In the genomic region with DNA sequence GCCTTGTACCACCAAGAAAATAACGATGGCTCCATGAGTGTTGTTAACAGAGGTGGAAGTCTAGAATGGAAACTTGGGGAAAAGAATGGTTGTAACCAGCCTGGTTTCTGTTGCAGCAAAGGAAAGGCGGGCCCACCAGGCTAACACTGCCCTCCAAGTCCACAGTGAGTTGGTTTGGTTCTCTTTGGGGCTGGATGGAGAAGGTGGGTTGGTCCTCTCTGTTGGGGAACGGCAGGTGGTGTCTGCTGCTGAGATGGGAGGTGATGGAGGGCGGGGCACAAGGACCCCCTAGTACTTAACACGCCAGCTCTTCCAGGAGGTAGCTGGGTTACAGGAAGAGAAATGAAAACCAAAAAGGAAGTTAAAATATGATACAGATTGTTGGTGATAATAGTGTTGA, we compare ENCODE assay signal across 1 cellular context.
TF ChIP-seq lines count a peak whose summit lies in the region.

No MANE protein-coding gene starts in this region.

TF ChIP-seq in GM23338, 12 proteins besides CTCF, POLR2A, EP300 and RAD21 (continued from another document):
- TF ChIP-seq, protein P1, sequence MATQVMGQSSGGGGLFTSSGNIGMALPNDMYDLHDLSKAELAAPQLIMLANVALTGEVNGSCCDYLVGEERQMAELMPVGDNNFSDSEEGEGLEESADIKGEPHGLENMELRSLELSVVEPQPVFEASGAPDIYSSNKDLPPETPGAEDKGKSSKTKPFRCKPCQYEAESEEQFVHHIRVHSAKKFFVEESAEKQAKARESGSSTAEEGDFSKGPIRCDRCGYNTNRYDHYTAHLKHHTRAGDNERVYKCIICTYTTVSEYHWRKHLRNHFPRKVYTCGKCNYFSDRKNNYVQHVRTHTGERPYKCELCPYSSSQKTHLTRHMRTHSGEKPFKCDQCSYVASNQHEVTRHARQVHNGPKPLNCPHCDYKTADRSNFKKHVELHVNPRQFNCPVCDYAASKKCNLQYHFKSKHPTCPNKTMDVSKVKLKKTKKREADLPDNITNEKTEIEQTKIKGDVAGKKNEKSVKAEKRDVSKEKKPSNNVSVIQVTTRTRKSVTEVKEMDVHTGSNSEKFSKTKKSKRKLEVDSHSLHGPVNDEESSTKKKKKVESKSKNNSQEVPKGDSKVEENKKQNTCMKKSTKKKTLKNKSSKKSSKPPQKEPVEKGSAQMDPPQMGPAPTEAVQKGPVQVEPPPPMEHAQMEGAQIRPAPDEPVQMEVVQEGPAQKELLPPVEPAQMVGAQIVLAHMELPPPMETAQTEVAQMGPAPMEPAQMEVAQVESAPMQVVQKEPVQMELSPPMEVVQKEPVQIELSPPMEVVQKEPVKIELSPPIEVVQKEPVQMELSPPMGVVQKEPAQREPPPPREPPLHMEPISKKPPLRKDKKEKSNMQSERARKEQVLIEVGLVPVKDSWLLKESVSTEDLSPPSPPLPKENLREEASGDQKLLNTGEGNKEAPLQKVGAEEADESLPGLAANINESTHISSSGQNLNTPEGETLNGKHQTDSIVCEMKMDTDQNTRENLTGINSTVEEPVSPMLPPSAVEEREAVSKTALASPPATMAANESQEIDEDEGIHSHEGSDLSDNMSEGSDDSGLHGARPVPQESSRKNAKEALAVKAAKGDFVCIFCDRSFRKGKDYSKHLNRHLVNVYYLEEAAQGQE (IDR thresholded peaks at IDR 0.05; ENCODE audit: unreplicated experiment): no peak
- TF ChIP-seq EZH2phosphoT487 (IDR thresholded peaks at IDR 0.05; ENCODE audit: unreplicated experiment) (no peak), NANOG (IDR thresholded peaks at IDR 0.05; ENCODE audit: borderline replicate concordance) (no peak), POLR2AphosphoS5 (IDR thresholded peaks at IDR 0.05; ENCODE audit: low read depth) (no peak), EZH2 (IDR thresholded peaks at IDR 0.05; ENCODE audit: low read depth, unreplicated experiment) (no peak), STAT1 (IDR thresholded peaks at IDR 0.05; ENCODE audit: unreplicated experiment) (no peak), ZNF114 (CRISPR knock-in tag; IDR thresholded peaks at IDR 0.05) (no peak), CREB1 (CRISPR knock-in tag; IDR thresholded peaks at IDR 0.05; ENCODE audit: low read depth) (no peak)
- TF ChIP-seq, protein P2, sequence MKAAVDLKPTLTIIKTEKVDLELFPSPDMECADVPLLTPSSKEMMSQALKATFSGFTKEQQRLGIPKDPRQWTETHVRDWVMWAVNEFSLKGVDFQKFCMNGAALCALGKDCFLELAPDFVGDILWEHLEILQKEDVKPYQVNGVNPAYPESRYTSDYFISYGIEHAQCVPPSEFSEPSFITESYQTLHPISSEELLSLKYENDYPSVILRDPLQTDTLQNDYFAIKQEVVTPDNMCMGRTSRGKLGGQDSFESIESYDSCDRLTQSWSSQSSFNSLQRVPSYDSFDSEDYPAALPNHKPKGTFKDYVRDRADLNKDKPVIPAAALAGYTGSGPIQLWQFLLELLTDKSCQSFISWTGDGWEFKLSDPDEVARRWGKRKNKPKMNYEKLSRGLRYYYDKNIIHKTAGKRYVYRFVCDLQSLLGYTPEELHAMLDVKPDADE (IDR thresholded peaks at IDR 0.05): no peak
- TF ChIP-seq, protein P3, sequence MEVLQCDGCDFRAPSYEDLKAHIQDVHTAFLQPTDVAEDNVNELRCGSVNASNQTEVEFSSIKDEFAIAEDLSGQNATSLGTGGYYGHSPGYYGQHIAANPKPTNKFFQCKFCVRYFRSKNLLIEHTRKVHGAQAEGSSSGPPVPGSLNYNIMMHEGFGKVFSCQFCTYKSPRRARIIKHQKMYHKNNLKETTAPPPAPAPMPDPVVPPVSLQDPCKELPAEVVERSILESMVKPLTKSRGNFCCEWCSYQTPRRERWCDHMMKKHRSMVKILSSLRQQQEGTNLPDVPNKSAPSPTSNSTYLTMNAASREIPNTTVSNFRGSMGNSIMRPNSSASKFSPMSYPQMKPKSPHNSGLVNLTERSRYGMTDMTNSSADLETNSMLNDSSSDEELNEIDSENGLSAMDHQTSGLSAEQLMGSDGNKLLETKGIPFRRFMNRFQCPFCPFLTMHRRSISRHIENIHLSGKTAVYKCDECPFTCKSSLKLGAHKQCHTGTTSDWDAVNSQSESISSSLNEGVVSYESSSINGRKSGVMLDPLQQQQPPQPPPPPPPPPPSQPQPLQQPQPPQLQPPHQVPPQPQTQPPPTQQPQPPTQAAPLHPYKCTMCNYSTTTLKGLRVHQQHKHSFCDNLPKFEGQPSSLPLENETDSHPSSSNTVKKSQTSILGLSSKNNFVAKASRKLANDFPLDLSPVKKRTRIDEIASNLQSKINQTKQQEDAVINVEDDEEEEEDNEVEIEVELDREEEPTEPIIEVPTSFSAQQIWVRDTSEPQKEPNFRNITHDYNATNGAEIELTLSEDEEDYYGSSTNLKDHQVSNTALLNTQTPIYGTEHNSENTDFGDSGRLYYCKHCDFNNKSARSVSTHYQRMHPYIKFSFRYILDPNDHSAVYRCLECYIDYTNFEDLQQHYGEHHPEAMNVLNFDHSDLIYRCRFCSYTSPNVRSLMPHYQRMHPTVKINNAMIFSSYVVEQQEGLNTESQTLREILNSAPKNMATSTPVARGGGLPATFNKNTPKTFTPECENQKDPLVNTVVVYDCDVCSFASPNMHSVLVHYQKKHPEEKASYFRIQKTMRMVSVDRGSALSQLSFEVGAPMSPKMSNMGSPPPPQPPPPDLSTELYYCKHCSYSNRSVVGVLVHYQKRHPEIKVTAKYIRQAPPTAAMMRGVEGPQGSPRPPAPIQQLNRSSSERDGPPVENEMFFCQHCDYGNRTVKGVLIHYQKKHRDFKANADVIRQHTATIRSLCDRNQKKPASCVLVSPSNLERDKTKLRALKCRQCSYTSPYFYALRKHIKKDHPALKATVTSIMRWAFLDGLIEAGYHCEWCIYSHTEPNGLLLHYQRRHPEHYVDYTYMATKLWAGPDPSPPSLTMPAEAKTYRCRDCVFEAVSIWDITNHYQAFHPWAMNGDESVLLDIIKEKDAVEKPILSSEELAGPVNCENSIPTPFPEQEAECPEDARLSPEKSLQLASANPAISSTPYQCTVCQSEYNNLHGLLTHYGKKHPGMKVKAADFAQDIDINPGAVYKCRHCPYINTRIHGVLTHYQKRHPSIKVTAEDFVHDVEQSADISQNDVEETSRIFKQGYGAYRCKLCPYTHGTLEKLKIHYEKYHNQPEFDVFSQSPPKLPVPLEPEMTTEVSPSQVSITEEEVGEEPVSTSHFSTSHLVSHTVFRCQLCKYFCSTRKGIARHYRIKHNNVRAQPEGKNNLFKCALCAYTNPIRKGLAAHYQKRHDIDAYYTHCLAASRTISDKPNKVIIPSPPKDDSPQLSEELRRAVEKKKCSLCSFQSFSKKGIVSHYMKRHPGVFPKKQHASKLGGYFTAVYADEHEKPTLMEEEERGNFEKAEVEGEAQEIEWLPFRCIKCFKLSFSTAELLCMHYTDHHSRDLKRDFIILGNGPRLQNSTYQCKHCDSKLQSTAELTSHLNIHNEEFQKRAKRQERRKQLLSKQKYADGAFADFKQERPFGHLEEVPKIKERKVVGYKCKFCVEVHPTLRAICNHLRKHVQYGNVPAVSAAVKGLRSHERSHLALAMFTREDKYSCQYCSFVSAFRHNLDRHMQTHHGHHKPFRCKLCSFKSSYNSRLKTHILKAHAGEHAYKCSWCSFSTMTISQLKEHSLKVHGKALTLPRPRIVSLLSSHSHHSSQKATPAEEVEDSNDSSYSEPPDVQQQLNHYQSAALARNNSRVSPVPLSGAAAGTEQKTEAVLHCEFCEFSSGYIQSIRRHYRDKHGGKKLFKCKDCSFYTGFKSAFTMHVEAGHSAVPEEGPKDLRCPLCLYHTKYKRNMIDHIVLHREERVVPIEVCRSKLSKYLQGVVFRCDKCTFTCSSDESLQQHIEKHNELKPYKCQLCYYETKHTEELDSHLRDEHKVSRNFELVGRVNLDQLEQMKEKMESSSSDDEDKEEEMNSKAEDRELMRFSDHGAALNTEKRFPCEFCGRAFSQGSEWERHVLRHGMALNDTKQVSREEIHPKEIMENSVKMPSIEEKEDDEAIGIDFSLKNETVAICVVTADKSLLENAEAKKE (CRISPR knock-in tag; IDR thresholded peaks at IDR 0.05): no peak
